Comparison of ENCODE assay signal across 12 cellular contexts in genomic region chr10:48577158-48577557, GRCh38. TPM values are rescaled to one million over a fixed set of nuclear protein-coding genes. Genes with fewer than 3 reads are reported as not detected.
DNase-seq lines count a peak whose midpoint lies in the region; ATAC-seq, FAIRE-seq and TF ChIP-seq lines count a peak whose summit lies in the region.
"Had no signal": no experiment of that assay in that cellular context is flagged by ENCODE, and none has a peak within 500 bp of the region (broad histone marks: within the 10 kb centered on the region; RNA-seq: fewer than 3 reads in every experiment).

No MANE protein-coding gene starts in this region.

- H3K9me3 Mint-ChIP-seq in activated T-helper 17 cell treated with anti-CD3 and anti-CD28 coated beads, Interleukin-2, amount 50 U/mL, for 72 hours: no peaks in the 10 kb centered on the region

- DNase-seq in MV-4-11 (lab: John Stamatoyannopoulos, UW) (peak; percentile 99), coronary artery (ENCODE audit: low spot score) (peak; percentile 69), putamen (ENCODE audit: low spot score) (peak; percentile 42), NCI-H526 (lab: John Stamatoyannopoulos, UW) (no peak), kidney (no peak)
- no peak for DNase-seq in stimulated activated CD4-positive, alpha-beta T cell treated with anti-CD3 and anti-CD28 coated beads, Interleukin-4, amount 100 ng/mL, for 4 hours
- DNase-seq: activated CD4-positive, CD25-positive, alpha-beta regulatory T cell treated with anti-CD3 and anti-CD28 coated beads, Interleukin-2, amount 50 U/mL, for 72 hours; activated gamma-delta T cell treated with Interleukin-2 at 50 U/mL for 16 hours; testis had no signal

- no peaks in the 10 kb centered on the region for H3K4me1 ChIP-seq in kidney (ENCODE audit: control insufficient read depth in 1 of 2, insufficient read depth in 1 of 2, low read depth in 1 of 2, low read length in 2 of 2)
- H3K4me1 ChIP-seq: testis had no signal

- H3K9ac ChIP-seq in kidney (ENCODE audit: low read length in 2 of 2): no peak overlapping the region

- no peak overlapping the region for H3K4me3 Mint-ChIP-seq in activated T-helper 17 cell treated with anti-CD3 and anti-CD28 coated beads, Interleukin-2, amount 50 U/mL, for 72 hours

- H3K27me3 Mint-ChIP-seq in activated T-helper 17 cell treated with anti-CD3 and anti-CD28 coated beads, Interleukin-2, amount 50 U/mL, for 72 hours: peaks cover 28% of the 10 kb centered on the region

- H3K36me3 Mint-ChIP-seq in activated T-helper 17 cell treated with anti-CD3 and anti-CD28 coated beads, Interleukin-2, amount 50 U/mL, for 72 hours (ENCODE audit: low read depth): no peaks in the 10 kb centered on the region

- ATAC-seq in GM19395 (IDR thresholded peaks at IDR 0.05; ENCODE audit: unreplicated experiment): peak; percentile 66
- no peak for ATAC-seq in activated T-helper 17 cell treated with anti-CD3 and anti-CD28 coated beads, Interleukin-2, amount 50 U/mL, for 72 hours (replicated peaks)

- intact Hi-C loops in kidney (cut with DNase I): no loop called here

- FAIRE-seq in kidney (lab: Jason Lieb, UNC): no peak

- no peak overlapping the region for H3K4me3 ChIP-seq in coronary artery
- no peak overlapping the region for H3K4me3 ChIP-seq in kidney (ENCODE audit: low read length in 2 of 2)
- H3K4me3 ChIP-seq: cardiac muscle cell, testis had no signal

- H3K36me3 ChIP-seq in kidney (ENCODE audit: control insufficient read depth in 1 of 2, insufficient read depth in 2 of 2, low read length in 2 of 2): no peaks in the 10 kb centered on the region
- H3K36me3 ChIP-seq: cardiac muscle cell had no signal

- TF ChIP-seq CTCF in coronary artery (IDR thresholded peaks at IDR 0.05) (no peak), kidney (IDR thresholded peaks at IDR 0.05; ENCODE audit: borderline replicate concordance, extremely low read depth, insufficient read depth) (no peak)

- H3K27ac Mint-ChIP-seq in activated T-helper 17 cell treated with anti-CD3 and anti-CD28 coated beads, Interleukin-2, amount 50 U/mL, for 72 hours: no peak overlapping the region

- H3K9me3 ChIP-seq in kidney (ENCODE audit: control insufficient read depth in 1 of 2, low read length in 2 of 2): no peaks in the 10 kb centered on the region
- H3K9me3 ChIP-seq: testis had no signal

- no peaks in the 10 kb centered on the region for H3K4me1 Mint-ChIP-seq in activated T-helper 17 cell treated with anti-CD3 and anti-CD28 coated beads, Interleukin-2, amount 50 U/mL, for 72 hours

- H3K27ac ChIP-seq in coronary artery: peak overlapping the region in 1 of 2 donors; percentile 21
- H3K27ac ChIP-seq in kidney (ENCODE audit: low read depth in 2 of 2, low read length in 2 of 2): no peak overlapping the region
- H3K27ac ChIP-seq: cardiac muscle cell, testis had no signal

RNA-seq across cellular contexts. Expression of gene ARHGAP22, which starts 27.7 kb away (rescaled TPM):
- total RNA-seq in activated T-helper 17 cell treated with anti-CD3 and anti-CD28 coated beads, Interleukin-2, amount 50 U/mL, for 72 hours: under 1 TPM; 0.32 to 0.48 TPM
- total RNA-seq in kidney: 6.6 TPM
- 0.62 TPM for polyA plus RNA-seq in kidney (ENCODE audit: insufficient read depth, low read depth, low replicate concordance)

Comparison
In these comparisons a context has a peak if more than half of its experiments do, and no peak if none do; other contexts are left out.
1. DNase-seq: peak in MV-4-11 (single experiment), coronary artery (single experiment) and putamen (single experiment); none in NCI-H526 (0 of 2), kidney (single experiment) and stimulated activated CD4-positive, alpha-beta T cell treated with anti-CD3 and anti-CD28 coated beads, Interleukin-4, amount 100 ng/mL, for 4 hours (0 of 2).